8 cellular contexts compared by ENCODE assay signal in the genomic region with DNA sequence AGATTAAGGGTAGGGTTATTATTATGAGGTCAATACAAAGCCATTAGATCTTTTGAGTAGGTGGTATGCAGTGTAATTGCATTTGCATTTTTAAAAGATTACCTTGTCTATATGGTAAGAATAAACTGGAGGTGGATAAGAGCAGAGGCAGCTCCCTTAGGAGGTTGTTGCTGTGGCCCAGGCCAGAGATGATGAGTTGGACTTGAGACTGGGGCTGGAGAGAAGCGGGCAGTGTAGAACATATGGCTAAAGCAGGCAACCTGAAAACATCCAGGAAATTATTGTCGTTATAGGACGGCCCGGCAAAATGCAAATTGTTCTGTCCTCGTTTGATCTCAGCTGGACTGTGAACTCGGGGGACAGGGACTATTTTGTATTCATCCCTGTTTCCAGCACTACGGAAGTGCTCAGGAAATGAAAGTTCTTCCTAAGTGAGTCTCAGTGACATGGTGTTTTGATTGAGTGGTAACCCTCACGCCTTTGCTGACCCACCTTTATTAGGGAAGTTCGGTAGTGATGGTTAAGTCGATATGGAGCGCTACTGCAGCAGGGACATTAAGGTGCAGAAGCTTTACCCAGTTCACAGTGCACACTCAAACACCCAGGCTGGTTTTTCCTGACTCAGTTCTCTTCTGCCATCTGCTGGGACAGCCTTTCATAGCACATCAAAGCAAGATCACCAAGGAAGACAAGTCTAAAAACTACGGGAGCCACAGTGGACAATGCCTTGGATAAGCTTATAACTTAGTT. TPM values are rescaled to one million over a fixed set of nuclear protein-coding genes. Genes with fewer than 3 reads are reported as not detected.
A peak's percentile ranks its signal among the peaks of the same experiment; 100 is the strongest.
DNase-seq lines count a peak whose midpoint lies in the region; ATAC-seq, FAIRE-seq and TF ChIP-seq lines count a peak whose summit lies in the region.

No MANE protein-coding gene starts in this region.

- no TSS peak for BruUV-seq in HepG2 (replicated peaks; lab: Mats Ljungman, UMichigan)

- CTCF ChIA-PET in HepG2 (lab: Yijun Ruan, JAX; ENCODE audit: low intra/inter-chr PET ratio, low total read pairs): interaction anchor here (1.3 kb wide), 2 partner anchors 27 to 222 kb away, joined by 3 read pairs; a partner anchor contains a TSS

- peak overlapping the region; percentile 92 for H2AFZ ChIP-seq in HepG2 (ENCODE audit: low read length)

- H3K4me3 ChIP-seq in coronary artery: no peak overlapping the region
- H3K4me3 ChIP-seq in HepG2 (replicated peaks in 1 of 3; ENCODE audit: insufficient read depth in 1 of 3, low read depth in 2 of 3, low read length in 3 of 3): peak overlapping the region; percentile 25 to 65 (median 27); a peak in 5 of 6 replicates

- H3K9me3 ChIP-seq in HepG2 (ENCODE audit: low read length): no peaks in the 10 kb centered on the region

- intact Hi-C loops in HepG2 (cut with micrococcal nuclease; ENCODE audit: unreplicated experiment): loop anchor here (5.0 kb wide), 1 partner anchor 117 kb away; a partner anchor contains a TSS

- peaks cover 13% of the 10 kb centered on the region; the same call in 1 of the 2 replicates for H3K4me1 ChIP-seq in HepG2 (ENCODE audit: insufficient read depth, low read length)

- ATAC-seq in HG02885 (IDR thresholded peaks at IDR 0.05; ENCODE audit: poor library complexity, unreplicated experiment) (peak; percentile 81), HepG2 (peak; percentile 97)

- H3K27ac ChIP-seq in coronary artery (no peak overlapping the region), HepG2 (ENCODE audit: extremely low read length, insufficient read depth, low read length) (no peak overlapping the region)

- FAIRE-seq in TTC549 (lab: Jason Lieb, UNC): peak; percentile 25
- peak; percentile 89 for FAIRE-seq in HepG2 (lab: Jason Lieb, UNC)

- POLR2A ChIA-PET in HepG2 (lab: Yijun Ruan, JAX): no interaction called here

- TF ChIP-seq EP300 in HepG2 (IDR thresholded peaks at IDR 0.05; ENCODE audit: low read depth in 2 of 2, low read length in 2 of 2) (no peak), HepG2 (CRISPR knock-in tag; IDR thresholded peaks at IDR 0.05; ENCODE audit: borderline replicate concordance) (no peak)

- WGBS in HepG2 (ENCODE audit: low lambda C conversion rate): 1% methylated on average over 7 of the region's 12 CpGs

- H3K4me2 ChIP-seq in HepG2 (ENCODE audit: low read depth, low read length): peak overlapping the region; percentile 86

- TF ChIP-seq RAD21 in HepG2 (CRISPR knock-in tag; IDR thresholded peaks at IDR 0.05): peak; percentile 49

- H3K79me2 ChIP-seq in HepG2 (ENCODE audit: insufficient read depth, low read length): no peaks in the 10 kb centered on the region

- in situ Hi-C loops in HepG2 (cut with HindIII; ENCODE audit: extremely low pct_ligation_motif_present, low pct_unique_long_range_greater_than_20kb): no loop called here

- no peaks in the 10 kb centered on the region for H3K36me3 ChIP-seq in HepG2 (replicated peaks in 1 of 2; ENCODE audit: control insufficient read depth in 1 of 2, insufficient read depth in 2 of 2, low read length in 2 of 2)

- peak; percentile 62 for DNase-seq in A172 (ENCODE audit: low spot score)
- DNase-seq in NCI-H2081 treated with DMSO at 0.1 percent for 48 hours (lab: John Stamatoyannopoulos, UW): peak; percentile 17
- no peak for DNase-seq in coronary artery (ENCODE audit: low spot score)
- peak; percentile 70 for DNase-seq in HepG2 (ENCODE audit: low spot score)
- DNase-seq in stimulated activated CD8-positive, alpha-beta memory T cell treated with anti-CD3 and anti-CD28 coated beads, Interleukin-12 subunit alpha, Interleukin-12 subunit beta, amount 100 ng/mL, for 24 hours (ENCODE audit: extremely low read depth): peak; percentile 10

- peaks cover 0 to 8% of the 10 kb centered on the region in 2 experiments; a peak in 2 of 5 replicates for H3K27me3 ChIP-seq in HepG2 (ENCODE audit: control insufficient read depth in 1 of 2, insufficient read depth in 2 of 2, low read length in 2 of 2)

- no peaks in the 10 kb centered on the region for H4K20me1 ChIP-seq in HepG2 (ENCODE audit: insufficient read depth, low read length)

- TF ChIP-seq CTCF in GM12874 (IDR thresholded peaks at IDR 0.05; ENCODE audit: insufficient read depth, low read depth, low read length) (peak; percentile 68), coronary artery (IDR thresholded peaks at IDR 0.05) (peak; percentile 49), HepG2 (CRISPR knock-in tag; IDR thresholded peaks at IDR 0.05) (peak; percentile 80)

- peak overlapping the region; percentile 41; the same call in 1 of the 2 replicates for H3K9ac ChIP-seq in HepG2 (ENCODE audit: insufficient read depth, low read depth, low read length)

- TF ChIP-seq POLR2A in HepG2 (IDR thresholded peaks at IDR 0.05; ENCODE audit: insufficient read depth in 1 of 2, low read depth in 2 of 2, low read length in 2 of 2): no peak

RNA-seq across cellular contexts. Expression of a gene that starts 27.2 kb away (rescaled TPM):
- 7.6 and 8.0 TPM in 2 replicates for total RNA-seq in A172 (2014; rRNA removed; shearing (Covaris generic))
- 14.7 and 16.5 TPM in 2 replicates for total RNA-seq in HepG2 (2016; rRNA removed; fragmentation: Illumina TruSeq; extraction: Trizol)
- total RNA-seq in HepG2 (2016; cell fraction: cytosol; rRNA removed; fragmentation: Illumina TruSeq; extraction: Trizol; ENCODE audit: low read depth): 3.4 and 4.8 TPM in 2 replicates
- 12.1 and 16.4 TPM in 2 replicates for total RNA-seq in HepG2 (2016; cell fraction: insoluble cytoplasmic fraction; rRNA removed; fragmentation: Illumina TruSeq; extraction: Trizol)
- total RNA-seq in HepG2 (2016; cell fraction: membrane; rRNA removed; fragmentation: Illumina TruSeq; extraction: Trizol): 5.4 and 6.5 TPM in 2 replicates
- total RNA-seq in HepG2 (2016; cell fraction: nucleus; rRNA removed; fragmentation: Illumina TruSeq; extraction: Trizol): 16.0 and 19.0 TPM in 2 replicates
- polyA plus RNA-seq in HepG2 (2011; rRNA removed): 13.9 and 15.8 TPM in 2 replicates
- 8.6 and 9.1 TPM in 2 replicates for polyA plus RNA-seq in HepG2 (2011; cell fraction: cytosol; rRNA removed)
- polyA plus RNA-seq in HepG2 (2011; cell fraction: nucleus; rRNA removed): 28.2 and 31.1 TPM in 2 replicates
- polyA plus RNA-seq in HepG2 (2012): 11.3 and 11.4 TPM in 2 replicates
- polyA plus RNA-seq in HepG2 (2016; cell fraction: cytosol; fragmentation: Illumina TruSeq; extraction: Trizol; ENCODE audit: low read depth): 2.7 and 2.8 TPM in 2 replicates
- 10.7 and 15.3 TPM in 2 replicates for polyA plus RNA-seq in HepG2 (2016; cell fraction: insoluble cytoplasmic fraction; fragmentation: Illumina TruSeq; extraction: Trizol; ENCODE audit: low read depth)
- polyA plus RNA-seq in HepG2 (2016; cell fraction: membrane; fragmentation: Illumina TruSeq; extraction: Trizol; ENCODE audit: low read depth): 5.2 and 5.4 TPM in 2 replicates
- polyA plus RNA-seq in HepG2 (2016; cell fraction: nucleus; fragmentation: Illumina TruSeq; extraction: Trizol; ENCODE audit: insufficient read depth, low read depth): 23.6 and 33.7 TPM in 2 replicates
- polyA minus RNA-seq in HepG2 (2011; rRNA and poly(A)+ RNA removed; ENCODE audit: low replicate concordance): 11.9 and 12.6 TPM in 2 replicates
- 5.0 and 8.8 TPM in 2 replicates for polyA minus RNA-seq in HepG2 (2011; cell fraction: cytosol; rRNA and poly(A)+ RNA removed)
- polyA minus RNA-seq in HepG2 (2011; cell fraction: nucleus; rRNA and poly(A)+ RNA removed): 13.9 and 15.2 TPM in 2 replicates

RNA-seq across cellular contexts. Expression of a gene that starts 50.5 kb away (rescaled TPM):
- total RNA-seq in A172 (2014; rRNA removed; shearing (Covaris generic)): not detected in 2 replicates
- not detected in 2 replicates for total RNA-seq in HepG2 (2016; rRNA removed; fragmentation: Illumina TruSeq; extraction: Trizol)
- total RNA-seq in HepG2 (2016; cell fraction: cytosol; rRNA removed; fragmentation: Illumina TruSeq; extraction: Trizol; ENCODE audit: low read depth): not detected in 2 replicates
- total RNA-seq in HepG2 (2016; cell fraction: insoluble cytoplasmic fraction; rRNA removed; fragmentation: Illumina TruSeq; extraction: Trizol): not detected in 2 replicates
- total RNA-seq in HepG2 (2016; cell fraction: membrane; rRNA removed; fragmentation: Illumina TruSeq; extraction: Trizol): not detected in 2 replicates
- not detected in 2 replicates for total RNA-seq in HepG2 (2016; cell fraction: nucleus; rRNA removed; fragmentation: Illumina TruSeq; extraction: Trizol)
- polyA plus RNA-seq in HepG2 (2011; rRNA removed): not detected in 2 replicates
- not detected in 2 replicates for polyA plus RNA-seq in HepG2 (2011; cell fraction: cytosol; rRNA removed)
- not detected in 2 replicates for polyA plus RNA-seq in HepG2 (2011; cell fraction: nucleus; rRNA removed)
- not detected in 2 replicates for polyA plus RNA-seq in HepG2 (2012)
- not detected in 2 replicates for polyA plus RNA-seq in HepG2 (2016; cell fraction: cytosol; fragmentation: Illumina TruSeq; extraction: Trizol; ENCODE audit: low read depth)
- polyA plus RNA-seq in HepG2 (2016; cell fraction: insoluble cytoplasmic fraction; fragmentation: Illumina TruSeq; extraction: Trizol; ENCODE audit: low read depth): not detected in 2 replicates
- not detected in 2 replicates for polyA plus RNA-seq in HepG2 (2016; cell fraction: membrane; fragmentation: Illumina TruSeq; extraction: Trizol; ENCODE audit: low read depth)
- not detected in 2 replicates for polyA plus RNA-seq in HepG2 (2016; cell fraction: nucleus; fragmentation: Illumina TruSeq; extraction: Trizol; ENCODE audit: insufficient read depth, low read depth)
- polyA minus RNA-seq in HepG2 (2011; rRNA and poly(A)+ RNA removed; ENCODE audit: low replicate concordance): 1.1 TPM in 1 of 2 replicates, not detected in the other
- not detected in 2 replicates for polyA minus RNA-seq in HepG2 (2011; cell fraction: cytosol; rRNA and poly(A)+ RNA removed)
- not detected in 2 replicates for polyA minus RNA-seq in HepG2 (2011; cell fraction: nucleus; rRNA and poly(A)+ RNA removed)

RNA-seq across cellular contexts. Expression of a gene that starts 55.2 kb away (rescaled TPM):
- 311 and 334 TPM in 2 replicates for total RNA-seq in A172 (2014; rRNA removed; shearing (Covaris generic))
- total RNA-seq in HepG2 (2016; rRNA removed; fragmentation: Illumina TruSeq; extraction: Trizol): 162 and 214 TPM in 2 replicates
- 34.9 and 40.5 TPM in 2 replicates for total RNA-seq in HepG2 (2016; cell fraction: cytosol; rRNA removed; fragmentation: Illumina TruSeq; extraction: Trizol; ENCODE audit: low read depth)
- 154 and 213 TPM in 2 replicates for total RNA-seq in HepG2 (2016; cell fraction: insoluble cytoplasmic fraction; rRNA removed; fragmentation: Illumina TruSeq; extraction: Trizol)
- 43.7 and 44.0 TPM in 2 replicates for total RNA-seq in HepG2 (2016; cell fraction: membrane; rRNA removed; fragmentation: Illumina TruSeq; extraction: Trizol)
- total RNA-seq in HepG2 (2016; cell fraction: nucleus; rRNA removed; fragmentation: Illumina TruSeq; extraction: Trizol): 138 and 141 TPM in 2 replicates
- 85.1 and 137 TPM in 2 replicates for polyA plus RNA-seq in HepG2 (2011; rRNA removed)
- 79.0 and 105 TPM in 2 replicates for polyA plus RNA-seq in HepG2 (2011; cell fraction: cytosol; rRNA removed)
- 141 and 237 TPM in 2 replicates for polyA plus RNA-seq in HepG2 (2011; cell fraction: nucleus; rRNA removed)
- polyA plus RNA-seq in HepG2 (2012): 46.3 and 69.1 TPM in 2 replicates
- 7.9 and 8.3 TPM in 2 replicates for polyA plus RNA-seq in HepG2 (2016; cell fraction: cytosol; fragmentation: Illumina TruSeq; extraction: Trizol; ENCODE audit: low read depth)
- 161 and 179 TPM in 2 replicates for polyA plus RNA-seq in HepG2 (2016; cell fraction: insoluble cytoplasmic fraction; fragmentation: Illumina TruSeq; extraction: Trizol; ENCODE audit: low read depth)
- 21.4 and 24.5 TPM in 2 replicates for polyA plus RNA-seq in HepG2 (2016; cell fraction: membrane; fragmentation: Illumina TruSeq; extraction: Trizol; ENCODE audit: low read depth)
- polyA plus RNA-seq in HepG2 (2016; cell fraction: nucleus; fragmentation: Illumina TruSeq; extraction: Trizol; ENCODE audit: insufficient read depth, low read depth): 138 and 146 TPM in 2 replicates
- polyA minus RNA-seq in HepG2 (2011; rRNA and poly(A)+ RNA removed; ENCODE audit: low replicate concordance): 266 and 946 TPM in 2 replicates
- 56.3 and 76.3 TPM in 2 replicates for polyA minus RNA-seq in HepG2 (2011; cell fraction: cytosol; rRNA and poly(A)+ RNA removed)
- 88.1 and 114 TPM in 2 replicates for polyA minus RNA-seq in HepG2 (2011; cell fraction: nucleus; rRNA and poly(A)+ RNA removed)
